ENCODE assay signal across 18 cellular contexts in genomic region chr20:44542902-44543301, GRCh38. TPM values are rescaled to one million over a fixed set of nuclear protein-coding genes. Genes with fewer than 3 reads are reported as not detected.
DNase-seq lines count a peak whose midpoint lies in the region; ATAC-seq and TF ChIP-seq lines count a peak whose summit lies in the region.
"Had no signal": no experiment of that assay in that cellular context is flagged by ENCODE, and none has a peak within 500 bp of the region (broad histone marks: within the 10 kb centered on the region; RNA-seq: fewer than 3 reads in every experiment).

No MANE protein-coding gene starts in this region.

- no peak for TF ChIP-seq CTCF in gastroesophageal sphincter (IDR thresholded peaks at IDR 0.05)

- no peaks in the 10 kb centered on the region for H3K9me3 ChIP-seq in gastroesophageal sphincter
- H3K9me3 ChIP-seq: A549, MG63, SJSA1 had no signal

- peak; percentile 31 for DNase-seq in GDM1 (lab: John Stamatoyannopoulos, UW)
- DNase-seq in NOMO-1 treated with dmso at 0.1 percent for 144 hours (lab: John Stamatoyannopoulos, UW; ENCODE audit: unreplicated experiment) = peak; percentile 28
- no peak for DNase-seq in DMS53 (lab: John Stamatoyannopoulos, UW)
- DNase-seq in NCI-H446 (lab: John Stamatoyannopoulos, UW) = no peak
- DNase-seq: CD4-positive, CD25-positive, alpha-beta regulatory T cell; HFFc6; MG63; NCI-H1417; NCI-H2029; NCI-H510A treated with DMSO at 0.1 percent for 48 hours; RPMI8226 had no signal

- H3K36me3 ChIP-seq in gastroesophageal sphincter = no peaks in the 10 kb centered on the region
- H3K36me3 ChIP-seq in rectal smooth muscle tissue (ENCODE audit: control insufficient read depth, insufficient read depth, low read length) = no peaks in the 10 kb centered on the region
- H3K36me3 ChIP-seq: MG63, SJSA1 had no signal

- H3K4me3 ChIP-seq in gastroesophageal sphincter (no peak overlapping the region), rectal smooth muscle tissue (ENCODE audit: low read length) (peak overlapping the region; percentile 25)
- H3K4me3 ChIP-seq: A549, MG63, SJSA1 had no signal

- H3K9ac ChIP-seq in rectal smooth muscle tissue (ENCODE audit: low read length) = no peak overlapping the region
- H3K9ac ChIP-seq: KMS-11 had no signal

- no peak for ATAC-seq in gastroesophageal sphincter
- ATAC-seq in GM19463 (IDR thresholded peaks at IDR 0.05; ENCODE audit: unreplicated experiment) = no peak
- ATAC-seq in GM21381 (IDR thresholded peaks at IDR 0.05; ENCODE audit: unreplicated experiment) = no peak
- ATAC-seq: A549 had no signal

- H3K27me3 ChIP-seq in gastroesophageal sphincter (no peaks in the 10 kb centered on the region), rectal smooth muscle tissue (ENCODE audit: control insufficient read depth, insufficient read depth, low read length) (no peaks in the 10 kb centered on the region)
- H3K27me3 ChIP-seq: MG63, SJSA1 had no signal

- H3K4me1 ChIP-seq in gastroesophageal sphincter (peaks cover 2 to 82% (median 20%) of the 10 kb centered on the region in 3 donors), rectal smooth muscle tissue (ENCODE audit: control insufficient read depth, insufficient read depth, low read length) (peaks cover 19% of the 10 kb centered on the region)
- H3K4me1 ChIP-seq: A549 had no signal

- peak overlapping the region; percentile 74 to 92 (median 86) for H3K27ac ChIP-seq in gastroesophageal sphincter
- peak overlapping the region; percentile 71 for H3K27ac ChIP-seq in rectal smooth muscle tissue (ENCODE audit: low read depth, low read length)
- H3K27ac ChIP-seq: A549, KMS-11, SJSA1 had no signal

- no peak for TF ChIP-seq EP300 in gastroesophageal sphincter (IDR thresholded peaks at IDR 0.05)

- TF ChIP-seq POLR2A in gastroesophageal sphincter (IDR thresholded peaks at IDR 0.05) = no peak

- WGBS in gastroesophageal sphincter (ENCODE audit: low coverage in 1 of 2), 2 donors = 37 to 58% methylated on average over 2 of the region's 2 CpGs

RNA-seq across cellular contexts. Expression of gene SERINC3, which starts 21.0 kb away (rescaled TPM):
- 100 to 1,000 TPM; 119 to 140 (median 131) TPM for total RNA-seq in gastroesophageal sphincter

RNA-seq across cellular contexts. Expression of gene PKIG, which starts 39.5 kb away (rescaled TPM):
- total RNA-seq in gastroesophageal sphincter = 100 to 1,000 TPM; 241 to 418 (median 291) TPM

Comparison
In these comparisons a context has a peak if more than half of its experiments do, and no peak if none do; other contexts are left out.
1. DNase-seq: peak in GDM1 (single experiment) and NOMO-1 treated with dmso at 0.1 percent for 144 hours (single experiment); none in DMS53 (single experiment) and NCI-H446 (0 of 2).